Comparison of ENCODE assay signal across 13 cellular contexts in the genomic region with DNA sequence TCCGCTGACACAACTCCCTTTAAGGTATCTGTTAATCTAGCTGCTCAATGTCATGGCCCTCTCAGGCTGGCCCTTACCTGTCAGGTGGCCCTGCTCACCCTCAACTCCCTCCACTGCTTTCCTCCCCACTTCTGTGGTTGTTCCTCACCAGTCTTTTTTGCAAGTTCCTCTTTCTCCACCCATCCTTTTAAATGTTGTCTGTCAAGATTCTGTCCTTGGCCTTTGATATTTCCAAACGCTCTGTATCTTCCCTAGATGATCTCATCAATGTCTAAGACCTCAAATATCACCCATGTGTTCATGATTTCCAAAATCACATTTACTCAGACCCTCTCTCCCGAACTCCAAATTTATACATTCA. TPM values are rescaled to one million over a fixed set of nuclear protein-coding genes. Genes with fewer than 3 reads are reported as not detected.
DNase-seq lines count a peak whose midpoint lies in the region; ATAC-seq and TF ChIP-seq lines count a peak whose summit lies in the region.
"Had no signal": no experiment of that assay in that cellular context is flagged by ENCODE, and none has a peak within 500 bp of the region (broad histone marks: within the 10 kb centered on the region; RNA-seq: fewer than 3 reads in every experiment).

No MANE protein-coding gene starts in this region.

- peak overlapping the region; percentile 0 to 68 (median 48) for H3K27ac Mint-ChIP-seq in CD4-positive, alpha-beta memory T cell
- H3K27ac Mint-ChIP-seq in activated B cell treated with CpG ODN at 0.5 μM for 24 hours: peak overlapping the region; percentile 72

- H3K27me3 Mint-ChIP-seq in CD4-positive, alpha-beta memory T cell: no peaks in the 10 kb centered on the region
- no peaks in the 10 kb centered on the region for H3K27me3 Mint-ChIP-seq in activated B cell treated with CpG ODN at 0.5 μM for 24 hours

- DNase-seq in CD4-positive, alpha-beta memory T cell: no peak
- DNase-seq in Kasumi-1 (lab: John Stamatoyannopoulos, UW) (peak; percentile 71 to 74), activated B cell treated with CpG ODN at 0.5 μM for 24 hours (no peak), HPDE6-E6E7 (ENCODE audit: extremely low spot score) (no peak), activated gamma-delta T cell treated with Interleukin-2 at 50 U/mL for 16 hours (no peak)
- DNase-seq: activated CD4-positive, alpha-beta T cell treated with anti-CD3 and anti-CD28 coated beads, Interleukin-2, amount 50 U/mL, for 48 hours; Calu3; foreskin fibroblast; NCI-H1417; stimulated activated CD8-positive, alpha-beta memory T cell treated with anti-CD3 and anti-CD28 coated beads, Interleukin-4, amount 100 ng/mL, for 48 hours had no signal

- H3K4me1 ChIP-seq in CD4-positive, alpha-beta memory T cell (ENCODE audit: insufficient read depth, low read length): peaks cover 80% of the 10 kb centered on the region
- peaks cover 13 to 16% of the 10 kb centered on the region in 2 donors for H3K4me1 ChIP-seq in mucosa of rectum (ENCODE audit: control insufficient read depth in 2 of 2, insufficient read depth in 2 of 2, low read length in 2 of 2)

- TF ChIP-seq CTCF in activated B cell treated with CpG ODN at 0.5 μM for 24 hours (IDR thresholded peaks at IDR 0.05): no peak

- H3K9me3 Mint-ChIP-seq in CD4-positive, alpha-beta memory T cell: peaks cover 0 to 2% (median 0%) of the 10 kb centered on the region in 8 donors
- no peaks in the 10 kb centered on the region for H3K9me3 Mint-ChIP-seq in activated B cell treated with CpG ODN at 0.5 μM for 24 hours

- no peaks in the 10 kb centered on the region for H3K27me3 ChIP-seq in CD4-positive, alpha-beta memory T cell (ENCODE audit: insufficient read depth, low read length)
- H3K27me3 ChIP-seq in mucosa of rectum (ENCODE audit: control insufficient read depth in 2 of 2, insufficient read depth in 2 of 2, low read length in 2 of 2): no peaks in the 10 kb centered on the region

- no peak overlapping the region for H3K27ac ChIP-seq in CD4-positive, alpha-beta memory T cell (ENCODE audit: low read depth, low read length)
- peak overlapping the region; percentile 20 to 48 for H3K27ac ChIP-seq in mucosa of rectum (ENCODE audit: low read depth in 2 of 2, low read length in 2 of 2)

- ATAC-seq in activated B cell treated with CpG ODN at 0.5 μM for 24 hours (ENCODE audit: low read depth) (no peak), GM21723 (IDR thresholded peaks at IDR 0.05; ENCODE audit: unreplicated experiment) (no peak), GM21717 (IDR thresholded peaks at IDR 0.05; ENCODE audit: unreplicated experiment) (no peak)

- POLR2A ChIA-PET in CD4-positive, alpha-beta memory T cell (lab: Charles Lee; ENCODE audit: partially characterized antibody): interaction anchor here (1.1 to 2.2 kb wide), 3 partner anchors 40 to 105 kb away, joined by 4 to 6 read pairs (median 5); a partner anchor contains a TSS
- POLR2A ChIA-PET in activated B cell treated with CpG ODN at 0.5 μM for 24 hours (lab: Charles Lee): interaction anchor here (0.8 to 1.0 kb wide), 2 partner anchors 42 to 68 kb away, joined by 3 read pairs; a partner anchor contains a TSS

- peaks cover 7 to 8% of the 10 kb centered on the region in 2 donors for H3K36me3 Mint-ChIP-seq in CD4-positive, alpha-beta memory T cell
- peaks cover 13% of the 10 kb centered on the region for H3K36me3 Mint-ChIP-seq in activated B cell treated with CpG ODN at 0.5 μM for 24 hours (ENCODE audit: low read depth)

- H3K9me3 ChIP-seq in CD4-positive, alpha-beta memory T cell (ENCODE audit: control insufficient read depth in 1 of 2, low read length in 2 of 2): no peaks in the 10 kb centered on the region
- H3K9me3 ChIP-seq in mucosa of rectum (ENCODE audit: control insufficient read depth in 2 of 2, low read length in 2 of 2): no peaks in the 10 kb centered on the region

- H3K36me3 ChIP-seq in CD4-positive, alpha-beta memory T cell (ENCODE audit: insufficient read depth, low read length): no peaks in the 10 kb centered on the region
- no peaks in the 10 kb centered on the region for H3K36me3 ChIP-seq in mucosa of rectum (ENCODE audit: control insufficient read depth in 2 of 2, insufficient read depth in 2 of 2, low read length in 2 of 2)

- H3K9ac ChIP-seq in mucosa of rectum (ENCODE audit: low read depth in 1 of 2, low read length in 2 of 2): no peak overlapping the region

- peak overlapping the region in 7 of 8 donors; percentile 44 to 90 (median 60) for H3K4me3 Mint-ChIP-seq in CD4-positive, alpha-beta memory T cell
- H3K4me3 Mint-ChIP-seq in activated B cell treated with CpG ODN at 0.5 μM for 24 hours: peak overlapping the region; percentile 75

- no peak overlapping the region for H3K4me3 ChIP-seq in CD4-positive, alpha-beta memory T cell (ENCODE audit: low read length in 2 of 2)
- no peak overlapping the region for H3K4me3 ChIP-seq in mucosa of rectum (ENCODE audit: low read length in 2 of 2)

- intact Hi-C loops in CD4-positive, alpha-beta memory T cell (cut with micrococcal nuclease): loop anchor here (5.0 kb wide), 2 partner anchors 112 to 973 kb away; a partner anchor contains a TSS
- intact Hi-C loops in activated B cell treated with CpG ODN at 0.5 μM for 24 hours (cut with micrococcal nuclease): loop anchor here (2.0 to 10.0 kb wide), 7 partner anchors 24 to 1252 kb away; a partner anchor contains a TSS

- H3K4me1 Mint-ChIP-seq in CD4-positive, alpha-beta memory T cell: peaks cover 58 to 83% (median 69%) of the 10 kb centered on the region in 4 donors
- peaks cover 86% of the 10 kb centered on the region for H3K4me1 Mint-ChIP-seq in activated B cell treated with CpG ODN at 0.5 μM for 24 hours

- CTCF ChIA-PET in CD4-positive, alpha-beta memory T cell (lab: Charles Lee; ENCODE audit: partially characterized antibody): interaction anchor here (1.7 to 4.0 kb wide), 2 partner anchors 13 to 54 kb away, joined by 5 to 39 read pairs; no protein-coding TSS in a partner anchor
- CTCF ChIA-PET in activated B cell treated with CpG ODN at 0.5 μM for 24 hours (lab: Charles Lee): interaction anchor here (1.9 kb wide), 1 partner anchor 13 kb away, joined by 5 read pairs; no protein-coding TSS in a partner anchor

RNA-seq across cellular contexts. Expression of a gene that starts 3.5 kb away (rescaled TPM):
- 10 to 100 TPM; 65.5 to 69.2 TPM for total RNA-seq in CD4-positive, alpha-beta memory T cell
- 10 to 100 TPM; 80.0 to 98.2 TPM for polyA plus RNA-seq in CD4-positive, alpha-beta memory T cell
- 66.4 and 76.5 TPM in 2 replicates for total RNA-seq in activated B cell treated with CpG ODN at 0.5 μM for 24 hours

Comparison
In these comparisons a context has a peak if more than half of its experiments do, and no peak if none do; other contexts are left out.
1. DNase-seq: peak in Kasumi-1 (2 of 2); none in CD4-positive, alpha-beta memory T cell (0 of 5), activated B cell treated with CpG ODN at 0.5 μM for 24 hours (single experiment), HPDE6-E6E7 (single experiment) and activated gamma-delta T cell treated with Interleukin-2 at 50 U/mL for 16 hours (single experiment).